10 cellular contexts compared by ENCODE assay signal in the genomic region with DNA sequence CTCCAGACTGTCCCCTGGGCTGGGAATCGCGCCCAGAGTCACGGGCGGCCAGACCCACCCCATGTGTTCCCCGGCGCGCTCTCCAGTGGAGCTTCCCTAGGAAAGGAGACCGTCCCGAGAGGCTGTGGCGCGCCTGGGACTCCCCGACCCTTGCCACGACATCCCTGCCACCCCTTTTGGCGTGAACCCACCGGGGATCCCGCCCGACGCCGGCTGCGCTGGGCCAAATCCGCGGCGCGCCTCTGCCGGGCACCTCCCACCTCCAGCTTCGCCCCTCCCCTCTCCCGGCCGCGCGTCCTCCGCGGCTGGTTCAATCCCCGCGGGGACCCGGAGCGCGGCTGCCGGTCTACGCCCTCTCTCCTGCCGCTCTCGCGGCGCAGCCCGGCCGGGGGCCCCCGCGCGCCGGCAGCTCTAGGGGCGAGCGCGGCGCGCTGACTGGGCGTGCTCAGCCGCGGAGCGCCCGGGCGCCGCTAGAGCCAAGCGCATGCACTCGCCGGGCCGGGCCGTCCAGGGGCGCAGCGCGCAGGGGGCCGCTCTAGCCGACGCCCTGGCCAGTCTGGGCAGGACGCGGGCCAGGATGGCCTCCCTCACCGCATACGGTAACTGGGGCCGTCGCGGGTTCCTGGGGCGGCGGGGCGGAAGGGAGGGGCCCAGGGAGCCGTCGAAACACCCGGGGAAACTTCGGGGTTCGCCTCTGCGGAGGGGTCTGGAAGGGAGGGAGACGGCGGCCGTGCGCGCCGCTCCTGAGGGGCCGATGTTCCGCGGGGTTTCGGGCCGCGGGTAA.
DNase-seq lines count a peak whose midpoint lies in the region; ATAC-seq, FAIRE-seq and TF ChIP-seq lines count a peak whose summit lies in the region.
"Had no signal": no experiment of that assay in that cellular context is flagged by ENCODE, and none has a peak within 500 bp of the region (broad histone marks: within the 10 kb centered on the region; RNA-seq: fewer than 3 reads in every experiment).

No MANE protein-coding gene starts in this region.

- H3K9me3 ChIP-seq in mammary epithelial cell (replicated peaks; ENCODE audit: insufficient read depth, low read length) (no peaks in the 10 kb centered on the region), transverse colon (no peaks in the 10 kb centered on the region)

- H3K9ac ChIP-seq in mammary epithelial cell (ENCODE audit: insufficient read depth, low read length) = no peak overlapping the region

- TF ChIP-seq CTCF in mammary epithelial cell (conservative IDR thresholded peaks at IDR 0.05 in 1 of 2, IDR thresholded peaks at IDR 0.05 in 1 of 2; ENCODE audit: extremely low read depth in 1 of 2, insufficient read depth in 1 of 2, low read depth in 1 of 2, low read length in 2 of 2) = no peak
- TF ChIP-seq CTCF in transverse colon (IDR thresholded peaks at IDR 0.05) = no peak

- no peaks in the 10 kb centered on the region for H3K79me2 ChIP-seq in mammary epithelial cell (ENCODE audit: insufficient read depth, low read length)

- 11% methylated on average over 20 of the region's 100 CpGs for WGBS in mammary epithelial cell (ENCODE audit: low coverage, missing lambda C conversion rate)
- 8% methylated on average over 70 of the region's 100 CpGs; no CpG with 5 or more reads in 1 of the 2 donors for WGBS in transverse colon (ENCODE audit: low coverage in 1 of 2), 2 donors

- TF ChIP-seq POLR2A in transverse colon (IDR thresholded peaks at IDR 0.05) = no peak
- no peak for TF ChIP-seq POLR2A in H54 (IDR thresholded peaks at IDR 0.05; ENCODE audit: low read depth, low read length)

- FAIRE-seq in H54 (lab: Jason Lieb, UNC) = no peak

- CTCF ChIA-PET in mammary epithelial cell (lab: Charles Lee; ENCODE audit: low non-redundant PET) = no interaction called here

- no peaks in the 10 kb centered on the region for H3K36me3 ChIP-seq in mammary epithelial cell (ENCODE audit: insufficient read depth, low read length)
- H3K36me3 ChIP-seq in transverse colon = no peaks in the 10 kb centered on the region

- in situ Hi-C loops in mammary epithelial cell (cut with MboI; ENCODE audit: low sequenced_read_pairs in 2 of 2) (loop anchor here in 1 of 2 donors (25.0 kb wide), 1 partner anchor 130 kb away; no protein-coding TSS in a partner anchor), transverse colon (cut with MboI; ENCODE audit: low pct_ligation_motif_present in 1 of 4, low pct_unique_long_range_greater_than_20kb in 1 of 4, low sequenced_read_pairs in 3 of 4) (no loop called here)

- H3K4me2 ChIP-seq in mammary epithelial cell (ENCODE audit: insufficient read depth, low read depth, low read length) = peak overlapping the region; percentile 78

- BruUV-seq in mammary epithelial cell (replicated peaks; lab: Mats Ljungman, UMichigan) = no TSS peak

- intact Hi-C loops in mammary epithelial cell (cut with micrococcal nuclease) = no loop called here
- intact Hi-C loops in left colon (cut with DNase I, micrococcal nuclease) = no loop called here
- intact Hi-C loops in transverse colon (cut with DNase I; ENCODE audit: low total_unique reads) = no loop called here

- H3K27ac ChIP-seq in mammary epithelial cell (ENCODE audit: insufficient read depth, low read depth, low read length) (no peak overlapping the region), transverse colon (no peak overlapping the region)

- peak; percentile 48 for DNase-seq in NCI-H82 (lab: John Stamatoyannopoulos, UW)
- no peak for DNase-seq in NCI-H82 treated with DMSO at 0.1 percent for 48 hours (lab: John Stamatoyannopoulos, UW; ENCODE audit: unreplicated experiment)
- DNase-seq in mammary epithelial cell = no peak
- DNase-seq in left colon = peak in 1 of 2 donors; percentile 18
- no peak for DNase-seq in transverse colon
- no peak for DNase-seq in COLO829 (ENCODE audit: low spot score)
- DNase-seq in T-helper 1 cell = no peak
- DNase-seq in H54 (ENCODE audit: insufficient read length, low spot score) = no peak
- DNase-seq: anterior cingulate cortex; CD4-positive, alpha-beta memory T cell had no signal

- dilution Hi-C loops in mammary epithelial cell (cut with HindIII; ENCODE audit: low sequenced_read_pairs) = no loop called here

- H4K20me1 ChIP-seq in mammary epithelial cell (ENCODE audit: insufficient read depth, low read length) = no peaks in the 10 kb centered on the region

- H3K27me3 ChIP-seq in mammary epithelial cell (ENCODE audit: insufficient read depth, low read length) (peaks cover 12% of the 10 kb centered on the region), transverse colon (peaks cover 59% of the 10 kb centered on the region)

- H3K4me3 ChIP-seq in mammary epithelial cell (replicated peaks in 1 of 3; ENCODE audit: insufficient read depth in 1 of 3, low read depth in 2 of 3, low read length in 3 of 3) = peak overlapping the region; percentile 38 to 53 (median 50)
- peak overlapping the region in 3 of 4 donors; percentile 27 to 38 (median 37) for H3K4me3 ChIP-seq in transverse colon

- H3K4me1 ChIP-seq in mammary epithelial cell (ENCODE audit: insufficient read depth, low read length) (peaks cover 6% of the 10 kb centered on the region), transverse colon (peaks cover 0 to 13% (median 11%) of the 10 kb centered on the region in 4 donors)

- ATAC-seq in left colon = peak; percentile 53

- peak overlapping the region; percentile 84 for H2AFZ ChIP-seq in mammary epithelial cell (ENCODE audit: low read depth, low read length)

- no peak for TF ChIP-seq EP300 in transverse colon (IDR thresholded peaks at IDR 0.05; ENCODE audit: low read depth)
